In genomic region chr6:157432231-157432630, GRCh38 we compare ENCODE assay signal across 23 cellular contexts. TPM values are rescaled to one million over a fixed set of nuclear protein-coding genes. Genes with fewer than 3 reads are reported as not detected.
DNase-seq lines count a peak whose midpoint lies in the region; TF ChIP-seq lines count a peak whose summit lies in the region.
"Had no signal": no experiment of that assay in that cellular context is flagged by ENCODE, and none has a peak within 500 bp of the region (broad histone marks: within the 10 kb centered on the region; RNA-seq: fewer than 3 reads in every experiment).

No MANE protein-coding gene starts in this region.

- H3K4me3 Mint-ChIP-seq in brain = peak overlapping the region in 1 of 5 experiments; percentile 0
- H3K4me3 Mint-ChIP-seq in nephron = no peak overlapping the region
- H3K4me3 Mint-ChIP-seq in activated CD4-positive, alpha-beta memory T cell treated with anti-CD3 and anti-CD28 coated beads for 36 hours = no peak overlapping the region
- H3K4me3 Mint-ChIP-seq: activated CD4-positive, alpha-beta T cell treated with anti-CD3 and anti-CD28 coated beads for 36 hours; CD4-positive, CD25-positive, alpha-beta regulatory T cell; T-helper 1 cell treated with Interleukin-12 subunit alpha and Interleukin-12 subunit beta and Interleukin-4 antibody, amounts not matched to agents 30 μg/mL and 1 μg/mL, for 36 hours had no signal

- DNase-seq in H7 = peak; percentile 30
- peak; percentile 27 for DNase-seq in NCI-H2081 treated with DMSO at 0.1 percent for 48 hours (lab: John Stamatoyannopoulos, UW)
- DNase-seq in activated CD4-positive, alpha-beta memory T cell treated with anti-CD3 and anti-CD28 coated beads for 36 hours = no peak
- no peak for DNase-seq in DMS53 (lab: John Stamatoyannopoulos, UW)
- DNase-seq in NCI-H1694 (lab: John Stamatoyannopoulos, UW) = no peak
- DNase-seq in A172 (ENCODE audit: low spot score) = no peak
- DNase-seq: activated CD4-positive, alpha-beta T cell treated with anti-CD3 and anti-CD28 coated beads for 36 hours; activated CD8-positive, alpha-beta memory T cell treated with anti-CD3 and anti-CD28 coated beads for 24 hours; activated gamma-delta T cell; body of pancreas; CD4-positive, CD25-positive, alpha-beta regulatory T cell; islet precursor cell; NCI-H1048; NCI-H187; NCI-H526; RPMI8226; stimulated activated naive CD8-positive, alpha-beta T cell treated with anti-CD3 and anti-CD28 coated beads, Interleukin-15, Interleukin-2, amounts not matched to agents 100 U/mL and 50 U/mL, for 24 hours; testis had no signal

- H3K4me1 Mint-ChIP-seq in brain (peaks cover 70% of the 10 kb centered on the region), nephron (peaks cover 54% of the 10 kb centered on the region)
- peaks cover 33% of the 10 kb centered on the region for H3K4me1 Mint-ChIP-seq in activated CD4-positive, alpha-beta memory T cell treated with anti-CD3 and anti-CD28 coated beads for 36 hours (ENCODE audit: low read depth)

- H3K27me3 ChIP-seq in H7 (ENCODE audit: control insufficient read depth, insufficient read depth, low read length) = no peaks in the 10 kb centered on the region
- H3K27me3 ChIP-seq: body of pancreas, neutrophil, testis had no signal

- no peaks in the 10 kb centered on the region for H3K36me3 ChIP-seq in H7 (replicated peaks; ENCODE audit: control insufficient read depth, insufficient read depth, low read length)
- H3K36me3 ChIP-seq: neutrophil, prostate gland had no signal

- CTCF ChIA-PET in activated CD4-positive, alpha-beta memory T cell treated with anti-CD3 and anti-CD28 coated beads for 36 hours (lab: Charles Lee) = no interaction called here

- H3K27ac Mint-ChIP-seq in brain (peak overlapping the region in 4 of 5 experiments; percentile 17 to 40 (median 36)), nephron (peak overlapping the region; percentile 3 to 33 (median 25))
- no peak overlapping the region for H3K27ac Mint-ChIP-seq in activated CD4-positive, alpha-beta memory T cell treated with anti-CD3 and anti-CD28 coated beads for 36 hours
- H3K27ac Mint-ChIP-seq: activated CD4-positive, alpha-beta T cell treated with anti-CD3 and anti-CD28 coated beads for 36 hours; T-helper 1 cell treated with Interleukin-12 subunit alpha and Interleukin-12 subunit beta and Interleukin-4 antibody, amounts not matched to agents 30 μg/mL and 1 μg/mL, for 36 hours had no signal

- no peak for TF ChIP-seq CTCF in brain (conservative IDR thresholded peaks at IDR 0.05)
- no peak for TF ChIP-seq CTCF in nephron (IDR thresholded peaks at IDR 0.05; ENCODE audit: unreplicated experiment in 3 of 3)

- POLR2A ChIA-PET in activated CD4-positive, alpha-beta memory T cell treated with anti-CD3 and anti-CD28 coated beads for 36 hours (lab: Charles Lee) = no interaction called here

- H3K36me3 Mint-ChIP-seq in brain (no peaks in the 10 kb centered on the region), nephron (ENCODE audit: low read depth) (no peaks in the 10 kb centered on the region)
- H3K36me3 Mint-ChIP-seq in activated CD4-positive, alpha-beta memory T cell treated with anti-CD3 and anti-CD28 coated beads for 36 hours = no peaks in the 10 kb centered on the region
- H3K36me3 Mint-ChIP-seq: CD4-positive, CD25-positive, alpha-beta regulatory T cell had no signal

- no peak overlapping the region for H3K4me3 ChIP-seq in H7 (ENCODE audit: insufficient read depth, low read depth, low read length)
- H3K4me3 ChIP-seq: body of pancreas, prostate gland, testis had no signal

- intact Hi-C loops in activated CD4-positive, alpha-beta memory T cell treated with anti-CD3 and anti-CD28 coated beads for 36 hours (cut with micrococcal nuclease) = no loop called here

- H3K27me3 Mint-ChIP-seq in brain (no peaks in the 10 kb centered on the region), nephron (ENCODE audit: low read depth) (peaks cover 8% of the 10 kb centered on the region)
- peaks cover 4% of the 10 kb centered on the region for H3K27me3 Mint-ChIP-seq in activated CD4-positive, alpha-beta memory T cell treated with anti-CD3 and anti-CD28 coated beads for 36 hours
- H3K27me3 Mint-ChIP-seq: activated CD4-positive, alpha-beta T cell treated with anti-CD3 and anti-CD28 coated beads for 36 hours; CD4-positive, CD25-positive, alpha-beta regulatory T cell had no signal

- H3K9me3 Mint-ChIP-seq in brain (no peaks in the 10 kb centered on the region), nephron (no peaks in the 10 kb centered on the region)
- no peaks in the 10 kb centered on the region for H3K9me3 Mint-ChIP-seq in activated CD4-positive, alpha-beta memory T cell treated with anti-CD3 and anti-CD28 coated beads for 36 hours
- H3K9me3 Mint-ChIP-seq: CD4-positive, CD25-positive, alpha-beta regulatory T cell; T-helper 1 cell treated with Interleukin-12 subunit alpha and Interleukin-12 subunit beta and Interleukin-4 antibody, amounts not matched to agents 30 μg/mL and 1 μg/mL, for 36 hours had no signal

RNA-seq across cellular contexts. Expression of gene ZDHHC14, which starts 51.2 kb away (rescaled TPM):
- total RNA-seq in H7 (2014; rRNA removed; shearing (Covaris generic)) = 1.1 and 2.9 TPM in 2 replicates
- 15.6 TPM for polyA plus RNA-seq in brain (ENCODE audit: insufficient read depth, low read depth, low replicate concordance)
- total RNA-seq in activated CD4-positive, alpha-beta memory T cell treated with anti-CD3 and anti-CD28 coated beads for 36 hours = 1 to 10 TPM; 1.4 to 2.0 TPM
- 3.5 and 5.5 TPM in 2 replicates for total RNA-seq in A172 (2014; rRNA removed; shearing (Covaris generic))

Comparison
In these comparisons a context has a peak if more than half of its experiments do, and no peak if none do; other contexts are left out.
1. DNase-seq: peak in H7 (single experiment) and NCI-H2081 treated with DMSO at 0.1 percent for 48 hours (single experiment); none in activated CD4-positive, alpha-beta memory T cell treated with anti-CD3 and anti-CD28 coated beads for 36 hours (single experiment), DMS53 (single experiment), NCI-H1694 (single experiment) and A172 (single experiment).